ENCODE assay signal across 18 cellular contexts in genomic region chr5:111556504-111556903, GRCh38.
"Had no signal": no experiment of that assay in that cellular context is flagged by ENCODE, and none has a peak within 500 bp of the region (broad histone marks: within the 10 kb centered on the region; RNA-seq: fewer than 3 reads in every experiment).

No MANE protein-coding gene starts in this region.

- H3K27ac Mint-ChIP-seq: activated CD8-positive, alpha-beta T cell treated with anti-CD3 and anti-CD28 coated beads for 36 hours; activated naive CD4-positive, alpha-beta T cell treated with anti-CD3 and anti-CD28 coated beads, Interleukin-2, amount 50 U/mL, for 72 hours; brain; natural killer cell; stimulated activated memory B cell treated with anti-CD40 and anti-IgM and Interleukin-4, amounts not matched to agents 10 μg/mL and 1 μg/mL and 100 μg/mL, for 72 hours had no signal

- DNase-seq: activated CD4-positive, alpha-beta T cell treated with anti-CD3 and anti-CD28 coated beads for 48 hours; activated CD8-positive, alpha-beta T cell treated with anti-CD3 and anti-CD28 coated beads for 36 hours; activated gamma-delta T cell treated with Interleukin-2 at 50 U/mL for 16 hours; activated T-cell treated with anti-CD3 and anti-CD28 coated beads, Interleukin-2, amount 50 U/mL, for 1 hour; aorta; effector CD4-positive, alpha-beta T cell; erythroblast; foreskin fibroblast; heart right ventricle; islet precursor cell; left cardiac atrium; midbrain; natural killer cell; small intestine; transverse colon had no signal

- H3K27me3 ChIP-seq: heart right ventricle, transverse colon had no signal

- H3K36me3 ChIP-seq: heart right ventricle, transverse colon had no signal

- H3K4me3 ChIP-seq: heart right ventricle, transverse colon had no signal

- H3K4me3 Mint-ChIP-seq: activated CD8-positive, alpha-beta T cell treated with anti-CD3 and anti-CD28 coated beads for 36 hours; brain; natural killer cell; stimulated activated memory B cell treated with anti-CD40 and anti-IgM and Interleukin-4, amounts not matched to agents 10 μg/mL and 1 μg/mL and 100 μg/mL, for 72 hours had no signal

- H3K4me1 Mint-ChIP-seq: stimulated activated memory B cell treated with anti-CD40 and anti-IgM and Interleukin-4, amounts not matched to agents 10 μg/mL and 1 μg/mL and 100 μg/mL, for 72 hours had no signal

- H3K36me3 Mint-ChIP-seq: brain; stimulated activated memory B cell treated with anti-CD40 and anti-IgM and Interleukin-4, amounts not matched to agents 10 μg/mL and 1 μg/mL and 100 μg/mL, for 72 hours had no signal

- H3K9me3 ChIP-seq: transverse colon had no signal
